Comparison of ENCODE assay signal across 8 cellular contexts in the genomic region with DNA sequence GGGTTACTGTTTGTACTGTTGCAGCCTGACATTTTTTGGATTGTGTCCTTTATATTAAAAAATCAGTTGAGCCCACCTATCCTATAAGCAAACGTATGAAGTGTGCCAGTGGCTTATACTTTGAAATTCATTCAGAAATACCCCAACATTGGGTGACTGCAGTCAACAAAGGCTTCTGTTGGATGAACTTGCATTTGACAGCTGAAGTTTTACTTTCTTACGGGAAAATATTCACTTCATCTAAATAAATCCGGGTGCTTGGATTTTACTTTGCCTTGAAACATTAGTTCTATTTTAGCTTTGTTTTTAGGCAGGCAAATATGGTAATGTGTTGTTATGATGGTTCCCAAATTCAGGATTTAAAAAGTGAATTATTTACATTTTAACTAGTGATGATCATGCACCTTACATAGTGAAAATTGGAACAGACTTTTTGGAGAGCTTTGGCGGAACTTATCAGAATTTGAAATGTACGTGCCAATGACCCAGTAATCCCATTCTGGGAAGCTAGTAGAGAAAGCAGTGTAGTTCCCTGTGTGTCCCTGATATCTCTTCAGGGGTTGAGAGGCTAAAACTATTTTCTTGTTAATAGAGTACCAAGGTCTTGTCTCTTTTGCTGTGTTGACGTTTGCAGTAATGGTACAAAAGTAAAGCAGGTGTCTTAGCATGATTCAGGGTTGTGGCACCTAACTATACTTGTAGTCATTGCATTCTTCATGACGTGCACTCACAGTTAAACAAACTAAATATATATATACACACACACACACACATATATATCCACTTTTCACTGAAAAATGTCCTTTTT. TPM values are rescaled to one million over a fixed set of nuclear protein-coding genes. Genes with fewer than 3 reads are reported as not detected.
DNase-seq lines count a peak whose midpoint lies in the region; ATAC-seq and TF ChIP-seq lines count a peak whose summit lies in the region.

No MANE protein-coding gene starts in this region.

- H3K27ac ChIP-seq in ACC112 (ENCODE audit: low read depth, low read length) (peak overlapping the region; percentile 92), HUES48 (ENCODE audit: low read depth, low read length) (no peak overlapping the region), breast epithelium (no peak overlapping the region)

- H3K27me3 ChIP-seq in ACC112 (ENCODE audit: insufficient read depth, low read length), result no peaks in the 10 kb centered on the region
- H3K27me3 ChIP-seq in HUES48 (ENCODE audit: control insufficient read depth, insufficient read depth, low read length), result no peaks in the 10 kb centered on the region
- H3K27me3 ChIP-seq in breast epithelium, result no peaks in the 10 kb centered on the region

- no peak for TF ChIP-seq POLR2A in breast epithelium (IDR thresholded peaks at IDR 0.05)

- peaks cover 76% of the 10 kb centered on the region for H3K79me2 ChIP-seq in ACC112 (ENCODE audit: control insufficient read depth, insufficient read depth, low read length, unreplicated experiment)

- no peak overlapping the region for H3K9ac ChIP-seq in HUES48 (ENCODE audit: low read depth, low read length)

- DNase-seq in breast epithelium (ENCODE audit: low spot score in 2 of 2), result no peak
- no peak for DNase-seq in mucosa of descending colon
- no peak for DNase-seq in H4 (ENCODE audit: low spot score)

- peaks cover 11% of the 10 kb centered on the region for H3K4me1 ChIP-seq in ACC112 (ENCODE audit: control insufficient read depth, insufficient read depth, low read length, unreplicated experiment)
- H3K4me1 ChIP-seq in HUES48 (ENCODE audit: control insufficient read depth, insufficient read depth, low read length), result peaks cover 18% of the 10 kb centered on the region
- H3K4me1 ChIP-seq in breast epithelium, result peaks cover 3 to 8% of the 10 kb centered on the region in 2 donors
- H3K4me1 ChIP-seq in mucosa of descending colon (ENCODE audit: low read depth), result peaks cover 18% of the 10 kb centered on the region

- intact Hi-C loops in breast epithelium (cut with DNase I; ENCODE audit: low total_unique reads) (loop anchor here (10.0 kb wide), 1 partner anchor 59 kb away; no protein-coding TSS in a partner anchor), mucosa of descending colon (cut with DNase I, micrococcal nuclease) (loop anchor here in 1 of 2 donors (10.0 kb wide), 1 partner anchor 49 kb away; no protein-coding TSS in a partner anchor)

- H3K9me3 ChIP-seq in HUES48 (ENCODE audit: control insufficient read depth, insufficient read depth, low read length), result no peaks in the 10 kb centered on the region
- no peaks in the 10 kb centered on the region for H3K9me3 ChIP-seq in breast epithelium
- H3K9me3 ChIP-seq in mucosa of descending colon, result no peaks in the 10 kb centered on the region

- H3K36me3 ChIP-seq in ACC112 (ENCODE audit: insufficient read depth, low read length), result no peaks in the 10 kb centered on the region
- H3K36me3 ChIP-seq in HUES48 (ENCODE audit: control insufficient read depth, insufficient read depth, low read length), result no peaks in the 10 kb centered on the region
- no peaks in the 10 kb centered on the region for H3K36me3 ChIP-seq in breast epithelium
- no peaks in the 10 kb centered on the region for H3K36me3 ChIP-seq in mucosa of descending colon (ENCODE audit: low read depth)

- no peak overlapping the region for H2AFZ ChIP-seq in ACC112 (ENCODE audit: low read length, unreplicated experiment)

- H3K4me3 ChIP-seq in ACC112 (ENCODE audit: low read depth, low read length), result peak overlapping the region; percentile 91
- peak overlapping the region; percentile 68 for H3K4me3 ChIP-seq in HUES48 (ENCODE audit: low read depth, low read length)
- H3K4me3 ChIP-seq in breast epithelium, result peak overlapping the region; percentile 95 to 99 (median 99)
- peak overlapping the region; percentile 10 for H3K4me3 ChIP-seq in mucosa of descending colon

- ATAC-seq in mucosa of descending colon (no peak), GM21423 (IDR thresholded peaks at IDR 0.05; ENCODE audit: unreplicated experiment) (no peak), GM21619 (IDR thresholded peaks at IDR 0.05; ENCODE audit: unreplicated experiment) (no peak), HG03460 (IDR thresholded peaks at IDR 0.05; ENCODE audit: unreplicated experiment) (no peak)

- TF ChIP-seq CTCF in breast epithelium (IDR thresholded peaks at IDR 0.05) (no peak), mucosa of descending colon (IDR thresholded peaks at IDR 0.05) (no peak)

RNA-seq across cellular contexts. Expression of a gene that starts 21.9 kb away (rescaled TPM):
- total RNA-seq in breast epithelium, result 10 to 100 TPM; 17.8 to 32.2 (median 30.2) TPM
- 10 to 100 TPM; 18.3 to 25.7 (median 19.1) TPM for total RNA-seq in mucosa of descending colon
- 51.5 and 63.6 TPM in 2 replicates for total RNA-seq in H4 (2014; rRNA removed; shearing (Covaris generic))

RNA-seq across cellular contexts. Expression of a gene that starts 51.1 kb away (rescaled TPM):
- total RNA-seq in breast epithelium, result not detected
- under 1 TPM in 2 of 3 donors, not detected in 1; 0.12 TPM for total RNA-seq in mucosa of descending colon
- not detected in 2 replicates for total RNA-seq in H4 (2014; rRNA removed; shearing (Covaris generic))

Comparison
In these comparisons a context has a peak if more than half of its experiments do, and no peak if none do; other contexts are left out.
1. H3K4me3 ChIP-seq: peak in every context shown above with its lines; median percentile 99 in breast epithelium; 91 in ACC112; 68 in HUES48; 10 in mucosa of descending colon.